25 cellular contexts compared by ENCODE assay signal in the genomic region with DNA sequence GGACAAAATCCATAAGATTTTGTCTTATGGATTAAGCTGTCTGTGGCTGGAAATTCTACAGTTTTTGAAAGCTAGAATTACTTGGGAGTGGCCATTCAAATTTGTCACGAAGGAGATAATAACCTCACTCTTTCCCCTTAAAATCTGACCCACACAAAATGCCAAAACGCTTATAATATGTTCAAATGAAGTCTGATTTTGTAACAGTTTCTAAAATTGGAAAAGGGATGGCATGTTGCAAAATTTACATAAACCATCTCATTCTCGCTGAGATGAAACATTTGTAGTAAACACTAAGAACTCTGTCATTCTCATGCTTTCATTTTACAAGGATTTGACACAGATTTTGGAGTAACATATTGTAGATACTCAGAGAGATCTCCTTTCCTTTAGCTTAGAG.
A peak's percentile ranks its signal among the peaks of the same experiment; 100 is the strongest.
DNase-seq lines count a peak whose midpoint lies in the region; ATAC-seq and TF ChIP-seq lines count a peak whose summit lies in the region.
"Had no signal": no experiment of that assay in that cellular context is flagged by ENCODE, and none has a peak within 500 bp of the region (broad histone marks: within the 10 kb centered on the region; RNA-seq: fewer than 3 reads in every experiment).

No MANE protein-coding gene starts in this region.

- no peaks in the 10 kb centered on the region for H3K9me3 Mint-ChIP-seq in mesothelial cell of epicardium

- peaks cover 17% of the 10 kb centered on the region for H3K4me1 Mint-ChIP-seq in mesothelial cell of epicardium
- H3K4me1 Mint-ChIP-seq: activated CD8-positive, alpha-beta memory T cell treated with anti-CD3 and anti-CD28 coated beads, Interleukin-2, amount 10 ng/mL, durations not matched to agents 7 days and 5 days; naive B cell had no signal

- H3K4me1 ChIP-seq in ACC112 (ENCODE audit: control insufficient read depth, insufficient read depth, low read length, unreplicated experiment): peaks cover 36% of the 10 kb centered on the region
- H3K4me1 ChIP-seq: prostate gland, SJCRH30 had no signal

- no peak for ATAC-seq in Right ventricle myocardium superior (ENCODE audit: poor library complexity)
- ATAC-seq: activated CD8-positive, alpha-beta memory T cell treated with anti-CD3 and anti-CD28 coated beads, Interleukin-2, amount 10 ng/mL, durations not matched to agents 7 days and 5 days; Panc1; sciatic nerve had no signal

- H3K4me3 ChIP-seq in ACC112 (ENCODE audit: low read depth, low read length) (no peak overlapping the region), cardiac fibroblast (replicated peaks in 1 of 2; ENCODE audit: low read depth in 2 of 2, low read length in 2 of 2) (no peak overlapping the region)
- H3K4me3 ChIP-seq: prostate gland, SJCRH30, tibial nerve had no signal

- H3K27me3 ChIP-seq in ACC112 (ENCODE audit: insufficient read depth, low read length): no peaks in the 10 kb centered on the region
- H3K27me3 ChIP-seq: neutrophil, SJCRH30, tibial nerve had no signal

- H3K79me2 ChIP-seq in ACC112 (ENCODE audit: control insufficient read depth, insufficient read depth, low read length, unreplicated experiment): no peaks in the 10 kb centered on the region

- H2AFZ ChIP-seq in ACC112 (ENCODE audit: low read length, unreplicated experiment): peak overlapping the region; percentile 36

- H3K36me3 Mint-ChIP-seq in mesothelial cell of epicardium: no peaks in the 10 kb centered on the region
- H3K36me3 Mint-ChIP-seq: activated CD8-positive, alpha-beta memory T cell treated with anti-CD3 and anti-CD28 coated beads, Interleukin-2, amount 10 ng/mL, durations not matched to agents 7 days and 5 days; naive B cell had no signal

- no peaks in the 10 kb centered on the region for H3K36me3 ChIP-seq in ACC112 (ENCODE audit: insufficient read depth, low read length)
- H3K36me3 ChIP-seq: neutrophil, prostate gland, SJCRH30, tibial nerve had no signal

- DNase-seq in HCEC 1CT (peak; percentile 43), cardiac fibroblast (ENCODE audit: low read depth in 2 of 2) (peak; percentile 6 to 24), mesothelial cell of epicardium (ENCODE audit: low spot score in 2 of 2, unreplicated experiment in 2 of 2) (no peak), Right ventricle myocardium superior (no peak), NCI-H1092 (lab: John Stamatoyannopoulos, UW) (no peak), GM20000 (ENCODE audit: low spot score) (no peak)
- DNase-seq in activated CD4-positive, alpha-beta T cell treated with anti-CD3 and anti-CD28 coated beads for 1 hour: no peak
- DNase-seq: activated CD4-positive, alpha-beta T cell treated with anti-CD3 and anti-CD28 coated beads, Interleukin-2, amount 50 U/mL, for 1 hour; activated CD8-positive, alpha-beta memory T cell treated with anti-CD3 and anti-CD28 coated beads, Interleukin-2, amount 10 ng/mL, durations not matched to agents 7 days and 5 days; activated T-cell treated with anti-CD3 and anti-CD28 coated beads, Interleukin-2, amount 50 U/mL, for 48 hours; DMS53; mesendoderm; naive B cell; NCI-H1694 treated with DMSO at 0.1 percent for 48 hours; NCI-H524 treated with DMSO at 0.1 percent for 48 hours; NK-92 treated with Interleukin-12 subunit alpha and Interleukin-12 subunit beta, amount 100 ng/mL, for 24 hours; SJCRH30 had no signal

- intact Hi-C loops in Right ventricle myocardium superior (cut with DNase I): no loop called here

- no peak overlapping the region for H3K4me3 Mint-ChIP-seq in mesothelial cell of epicardium
- H3K4me3 Mint-ChIP-seq: activated CD8-positive, alpha-beta memory T cell treated with anti-CD3 and anti-CD28 coated beads, Interleukin-2, amount 10 ng/mL, durations not matched to agents 7 days and 5 days; naive B cell; stimulated activated naive CD8-positive, alpha-beta T cell treated with anti-CD3 and anti-CD28 coated beads, Interleukin-15, Interleukin-2, amounts not matched to agents 100 ng/mL and 50 ng/mL, for 24 hours had no signal

- TF ChIP-seq CTCF in cardiac fibroblast (IDR thresholded peaks at IDR 0.05; ENCODE audit: low read depth, low read length): no peak
- TF ChIP-seq CTCF in mesothelial cell of epicardium (IDR thresholded peaks at IDR 0.05; ENCODE audit: unreplicated experiment): no peak
- TF ChIP-seq CTCF in GM20000 (IDR thresholded peaks at IDR 0.05; ENCODE audit: extremely low read depth, missing control alignments): no peak

- peak overlapping the region; percentile 22 for H3K27ac Mint-ChIP-seq in mesothelial cell of epicardium
- H3K27ac Mint-ChIP-seq: activated CD8-positive, alpha-beta memory T cell treated with anti-CD3 and anti-CD28 coated beads, Interleukin-2, amount 10 ng/mL, durations not matched to agents 7 days and 5 days; naive B cell; stimulated activated naive CD8-positive, alpha-beta T cell treated with anti-CD3 and anti-CD28 coated beads, Interleukin-15, Interleukin-2, amounts not matched to agents 100 ng/mL and 50 ng/mL, for 24 hours had no signal

- peak overlapping the region; percentile 9; the same call in 1 of the 2 replicates for H3K27ac ChIP-seq in ACC112 (ENCODE audit: low read depth, low read length)
- H3K27ac ChIP-seq: KMS-11, neutrophil, prostate gland, SJCRH30, tibial nerve had no signal

- H3K27me3 Mint-ChIP-seq in mesothelial cell of epicardium (ENCODE audit: low read depth): no peaks in the 10 kb centered on the region
- H3K27me3 Mint-ChIP-seq: activated CD8-positive, alpha-beta memory T cell treated with anti-CD3 and anti-CD28 coated beads, Interleukin-2, amount 10 ng/mL, durations not matched to agents 7 days and 5 days; naive B cell; stimulated activated naive CD8-positive, alpha-beta T cell treated with anti-CD3 and anti-CD28 coated beads, Interleukin-15, Interleukin-2, amounts not matched to agents 100 ng/mL and 50 ng/mL, for 24 hours had no signal

Comparison
In these comparisons a context has a peak if more than half of its experiments do, and no peak if none do; other contexts are left out.
1. DNase-seq: peak in HCEC 1CT (single experiment) and cardiac fibroblast (2 of 2); none in mesothelial cell of epicardium (0 of 2), Right ventricle myocardium superior (single experiment), NCI-H1092 (single experiment), activated CD4-positive, alpha-beta T cell treated with anti-CD3 and anti-CD28 coated beads for 1 hour (single experiment) and GM20000 (single experiment).